In genomic region chr5:107878676-107879075, GRCh38 we compare ENCODE assay signal across 14 cellular contexts.
"Had no signal": no experiment of that assay in that cellular context is flagged by ENCODE, and none has a peak within 500 bp of the region (broad histone marks: within the 10 kb centered on the region; RNA-seq: fewer than 3 reads in every experiment).

No MANE protein-coding gene starts in this region.

- H3K36me3 ChIP-seq: thyroid gland had no signal

- ATAC-seq: activated CD8-positive, alpha-beta T cell treated with anti-CD3 and anti-CD28 coated beads, Interleukin-2, amount 10 ng/mL, durations not matched to agents 7 days and 5 days; effector memory CD8-positive, alpha-beta T cell; left colon; natural killer cell treated with Interleukin-12 subunit alpha and Interleukin-12 subunit beta and Interleukin-15 and Interleukin-18, amount 100 ng/mL, for 72 hours; stimulated activated naive CD8-positive, alpha-beta T cell treated with anti-CD3 and anti-CD28 coated beads, Interleukin-15, amount 100 ng/mL, for 72 hours had no signal

- H3K9me3 Mint-ChIP-seq: activated naive CD8-positive, alpha-beta T cell treated with anti-CD3 and anti-CD28 coated beads, Interleukin-2, amount 10 ng/mL, durations not matched to agents 7 days and 5 days; effector memory CD8-positive, alpha-beta T cell; natural killer cell treated with Interleukin-12 subunit alpha and Interleukin-12 subunit beta and Interleukin-15 and Interleukin-18, amount 100 ng/mL, for 72 hours; stimulated activated naive CD8-positive, alpha-beta T cell treated with anti-CD3 and anti-CD28 coated beads, Interleukin-15, amount 100 ng/mL, for 72 hours had no signal

- DNase-seq: activated CD4-positive, alpha-beta T cell treated with anti-CD3 and anti-CD28 coated beads for 4 hours; activated CD8-positive, alpha-beta memory T cell treated with anti-CD3 and anti-CD28 coated beads, Interleukin-2, amount 50 U/mL, for 48 hours; activated CD8-positive, alpha-beta T cell treated with anti-CD3 and anti-CD28 coated beads, Interleukin-2, amount 10 ng/mL, durations not matched to agents 7 days and 5 days; activated naive CD8-positive, alpha-beta T cell treated with anti-CD3 and anti-CD28 coated beads, Interleukin-2, amount 10 ng/mL, durations not matched to agents 7 days and 5 days; effector memory CD8-positive, alpha-beta T cell; left colon; stimulated activated CD4-positive, alpha-beta T cell treated with anti-CD3 and anti-CD28 coated beads, Interleukin-15, amount 100 ng/mL, for 24 hours; stimulated activated CD4-positive, alpha-beta T cell treated with anti-CD3 and anti-CD28 coated beads, Interleukin-4, amount 100 ng/mL, for 24 hours; stimulated activated naive CD8-positive, alpha-beta T cell treated with anti-CD3 and anti-CD28 coated beads, Interleukin-15, amount 100 ng/mL, for 72 hours; T1000; thyroid gland had no signal

- H3K27ac ChIP-seq: coronary artery, thyroid gland, VCaP had no signal

- H3K4me3 Mint-ChIP-seq: activated CD8-positive, alpha-beta T cell treated with anti-CD3 and anti-CD28 coated beads, Interleukin-2, amount 10 ng/mL, durations not matched to agents 7 days and 5 days; activated naive CD8-positive, alpha-beta T cell treated with anti-CD3 and anti-CD28 coated beads, Interleukin-2, amount 10 ng/mL, durations not matched to agents 7 days and 5 days; effector memory CD8-positive, alpha-beta T cell; natural killer cell treated with Interleukin-12 subunit alpha and Interleukin-12 subunit beta and Interleukin-15 and Interleukin-18, amount 100 ng/mL, for 72 hours; stimulated activated naive CD8-positive, alpha-beta T cell treated with anti-CD3 and anti-CD28 coated beads, Interleukin-15, amount 100 ng/mL, for 72 hours had no signal

- H3K4me3 ChIP-seq: coronary artery, thyroid gland had no signal

- H3K27me3 ChIP-seq: thyroid gland had no signal

- H3K27ac Mint-ChIP-seq: activated CD8-positive, alpha-beta T cell treated with anti-CD3 and anti-CD28 coated beads, Interleukin-2, amount 10 ng/mL, durations not matched to agents 7 days and 5 days; activated naive CD8-positive, alpha-beta T cell treated with anti-CD3 and anti-CD28 coated beads, Interleukin-2, amount 10 ng/mL, durations not matched to agents 7 days and 5 days; effector memory CD8-positive, alpha-beta T cell; natural killer cell treated with Interleukin-12 subunit alpha and Interleukin-12 subunit beta and Interleukin-15 and Interleukin-18, amount 100 ng/mL, for 72 hours; stimulated activated naive CD8-positive, alpha-beta T cell treated with anti-CD3 and anti-CD28 coated beads, Interleukin-15, amount 100 ng/mL, for 72 hours had no signal

- H3K27me3 Mint-ChIP-seq: activated naive CD8-positive, alpha-beta T cell treated with anti-CD3 and anti-CD28 coated beads, Interleukin-2, amount 10 ng/mL, durations not matched to agents 7 days and 5 days; effector memory CD8-positive, alpha-beta T cell; natural killer cell treated with Interleukin-12 subunit alpha and Interleukin-12 subunit beta and Interleukin-15 and Interleukin-18, amount 100 ng/mL, for 72 hours; stimulated activated naive CD8-positive, alpha-beta T cell treated with anti-CD3 and anti-CD28 coated beads, Interleukin-15, amount 100 ng/mL, for 72 hours had no signal

- H3K9me3 ChIP-seq: thyroid gland had no signal

- H3K36me3 Mint-ChIP-seq: activated naive CD8-positive, alpha-beta T cell treated with anti-CD3 and anti-CD28 coated beads, Interleukin-2, amount 10 ng/mL, durations not matched to agents 7 days and 5 days; natural killer cell treated with Interleukin-12 subunit alpha and Interleukin-12 subunit beta and Interleukin-15 and Interleukin-18, amount 100 ng/mL, for 72 hours had no signal
